Comparison of ENCODE assay signal across 1 cellular context in the genomic region with DNA sequence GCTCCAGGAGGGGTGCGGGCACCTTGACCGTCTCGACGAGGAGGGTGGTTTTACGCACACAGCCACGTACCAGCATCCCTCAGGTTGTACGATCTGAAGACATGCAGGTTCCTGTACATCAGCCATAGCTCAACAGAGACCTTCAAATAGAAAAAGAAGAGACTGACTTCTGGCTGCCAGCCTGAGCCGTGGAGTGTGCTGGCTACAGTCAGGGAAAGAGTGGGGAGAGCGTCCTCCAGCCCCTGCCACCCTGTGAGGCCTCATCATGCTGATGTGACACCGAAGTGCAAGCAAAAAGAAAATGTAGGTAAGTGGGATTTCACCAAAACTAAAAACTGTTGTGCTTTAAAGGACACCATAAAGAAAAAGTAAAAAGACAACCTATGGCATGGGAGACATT.
TF ChIP-seq lines count a peak whose summit lies in the region.

No MANE protein-coding gene starts in this region.

TF ChIP-seq in IMR-90, 13 proteins besides CTCF, POLR2A, EP300 and RAD21:
- TF ChIP-seq RFX5 (IDR thresholded peaks at IDR 0.05; ENCODE audit: low read depth, low read length) (no peak), MAFK (IDR thresholded peaks at IDR 0.05; ENCODE audit: low read depth, low read length) (no peak), RCOR1 (IDR thresholded peaks at IDR 0.05; ENCODE audit: insufficient replicate concordance, low read length) (no peak), CEBPB (IDR thresholded peaks at IDR 0.05; ENCODE audit: low read depth, low read length) (no peak), FOS (IDR thresholded peaks at IDR 0.05; ENCODE audit: low read depth, low read length) (no peak), SMC3 (IDR thresholded peaks at IDR 0.05; ENCODE audit: low read depth, low read length) (no peak), MAZ (IDR thresholded peaks at IDR 0.05; ENCODE audit: borderline replicate concordance, low read depth, low read length) (no peak)
- TF ChIP-seq, protein P1, sequence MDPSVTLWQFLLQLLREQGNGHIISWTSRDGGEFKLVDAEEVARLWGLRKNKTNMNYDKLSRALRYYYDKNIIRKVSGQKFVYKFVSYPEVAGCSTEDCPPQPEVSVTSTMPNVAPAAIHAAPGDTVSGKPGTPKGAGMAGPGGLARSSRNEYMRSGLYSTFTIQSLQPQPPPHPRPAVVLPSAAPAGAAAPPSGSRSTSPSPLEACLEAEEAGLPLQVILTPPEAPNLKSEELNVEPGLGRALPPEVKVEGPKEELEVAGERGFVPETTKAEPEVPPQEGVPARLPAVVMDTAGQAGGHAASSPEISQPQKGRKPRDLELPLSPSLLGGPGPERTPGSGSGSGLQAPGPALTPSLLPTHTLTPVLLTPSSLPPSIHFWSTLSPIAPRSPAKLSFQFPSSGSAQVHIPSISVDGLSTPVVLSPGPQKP (IDR thresholded peaks at IDR 0.05; ENCODE audit: borderline replicate concordance, low read depth, low read length), result no peak
TF ChIP-seq in IMR-90: peak in this region for 0.
